8 cellular contexts compared by ENCODE assay signal in the genomic region with DNA sequence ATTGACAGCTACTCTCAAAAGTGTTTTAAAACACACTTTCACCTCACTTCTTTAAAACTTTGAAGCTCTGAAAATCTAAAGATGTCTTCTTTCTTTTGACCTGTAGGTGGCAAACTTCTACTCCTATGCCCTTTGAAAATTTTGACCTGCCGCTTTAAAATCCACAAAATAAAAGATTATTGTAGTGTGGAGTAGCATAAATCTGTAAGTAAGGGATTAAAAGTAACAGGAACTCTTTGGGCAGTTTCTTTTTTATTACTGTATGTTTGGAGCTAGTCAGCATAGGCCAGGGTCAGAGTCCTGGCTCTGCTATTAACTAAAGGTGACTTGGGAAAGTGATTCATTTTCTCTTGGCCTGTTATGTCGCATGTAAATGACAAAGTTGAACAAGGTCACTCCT. TPM values are rescaled to one million over a fixed set of nuclear protein-coding genes. Genes with fewer than 3 reads are reported as not detected.
A peak's percentile ranks its signal among the peaks of the same experiment; 100 is the strongest.
DNase-seq lines count a peak whose midpoint lies in the region; FAIRE-seq and TF ChIP-seq lines count a peak whose summit lies in the region.

No MANE protein-coding gene starts in this region.

- TF ChIP-seq CTCF in WI38 (IDR thresholded peaks at IDR 0.05; ENCODE audit: low read depth, low read length) (peak; percentile 31; the same call in 1 of the 2 replicates), type B pancreatic cell (conservative IDR thresholded peaks at IDR 0.05) (peak; percentile 88)

- H3K4me3 Mint-ChIP-seq in type B pancreatic cell = no peak overlapping the region

- no peaks in the 10 kb centered on the region for H3K27me3 Mint-ChIP-seq in type B pancreatic cell

- DNase-seq in NCI-H82 (lab: John Stamatoyannopoulos, UW) = peak; percentile 38
- no peak for DNase-seq in NCI-H82 treated with DMSO at 0.1 percent for 48 hours (lab: John Stamatoyannopoulos, UW; ENCODE audit: unreplicated experiment)
- DNase-seq in HTR-8/SVneo (ENCODE audit: insufficient read length, low spot score) = peak; percentile 39
- no peak for DNase-seq in type B pancreatic cell (ENCODE audit: extremely low spot score, unreplicated experiment)
- no peak for DNase-seq in stimulated activated CD4-positive, alpha-beta T cell treated with anti-CD3 and anti-CD28 coated beads, Interleukin-1b, Interleukin-23, amount 100 ng/mL, for 48 hours
- DNase-seq in stimulated activated CD4-positive, alpha-beta T cell treated with anti-CD3 and anti-CD28 coated beads, Interleukin-4, amount 100 ng/mL, for 4 hours = no peak

- no peak for FAIRE-seq in HTR-8/SVneo (lab: Jason Lieb, UNC)
- peak; percentile 92 for FAIRE-seq in islet of Langerhans (lab: Jason Lieb, UNC)

- no peaks in the 10 kb centered on the region for H3K9me3 Mint-ChIP-seq in type B pancreatic cell

- H3K4me3 ChIP-seq in WI38 (ENCODE audit: low read depth, low read length) = no peak overlapping the region

- no peak overlapping the region for H3K27ac Mint-ChIP-seq in type B pancreatic cell

- H3K36me3 Mint-ChIP-seq in type B pancreatic cell = no peaks in the 10 kb centered on the region

- H3K4me1 Mint-ChIP-seq in type B pancreatic cell (ENCODE audit: unreplicated experiment) = no peaks in the 10 kb centered on the region

RNA-seq across cellular contexts. Expression of gene BBS12, which starts 25.5 kb away (rescaled TPM):
- total RNA-seq in type B pancreatic cell (ENCODE audit: low replicate concordance) = 3.8 and 4.5 TPM in 2 replicates

Comparison
In these comparisons a context has a peak if more than half of its experiments do, and no peak if none do; other contexts are left out.
1. DNase-seq: peak in NCI-H82 (single experiment) and HTR-8/SVneo (single experiment); none in NCI-H82 treated with DMSO at 0.1 percent for 48 hours (single experiment), type B pancreatic cell (single experiment), stimulated activated CD4-positive, alpha-beta T cell treated with anti-CD3 and anti-CD28 coated beads, Interleukin-1b, Interleukin-23, amount 100 ng/mL, for 48 hours (single experiment) and stimulated activated CD4-positive, alpha-beta T cell treated with anti-CD3 and anti-CD28 coated beads, Interleukin-4, amount 100 ng/mL, for 4 hours (0 of 2).